8 cellular contexts compared by ENCODE assay signal in the genomic region with DNA sequence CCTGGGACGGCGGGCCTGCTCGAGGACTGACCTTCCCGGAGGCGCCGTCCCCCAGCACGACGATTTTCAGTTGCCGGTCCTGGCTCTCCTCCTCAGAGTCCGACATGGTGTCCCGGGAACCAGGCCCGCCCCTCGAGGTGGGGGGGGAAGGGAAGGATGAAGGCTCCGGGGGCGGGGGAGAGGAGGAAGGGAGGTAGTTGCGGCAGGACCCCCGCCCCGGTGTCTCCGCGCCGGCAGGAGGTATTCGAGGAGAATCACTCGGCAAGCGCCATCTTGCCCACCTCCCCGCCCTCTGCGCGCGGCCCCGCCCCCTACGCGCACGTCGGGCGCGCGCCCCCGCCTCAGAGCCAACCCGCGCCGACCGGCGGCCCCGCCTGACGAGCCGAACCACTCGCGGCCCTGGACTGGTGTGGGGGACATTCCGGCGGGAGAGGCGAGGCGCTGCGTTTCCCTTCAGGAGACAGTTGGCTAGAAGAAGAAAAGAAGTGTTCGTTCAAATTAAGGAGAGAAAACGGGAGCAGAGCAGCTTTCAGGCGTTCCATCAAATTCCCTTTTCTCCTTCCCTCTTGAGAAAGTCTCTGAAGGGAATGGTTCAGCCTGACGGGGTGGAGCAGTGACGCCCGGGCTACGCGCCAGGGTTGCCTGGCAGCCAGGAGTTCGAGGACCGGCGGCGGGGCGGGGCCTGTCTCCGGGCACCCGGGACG. TPM values are rescaled to one million over a fixed set of nuclear protein-coding genes. Genes with fewer than 3 reads are reported as not detected.
A peak's percentile ranks its signal among the peaks of the same experiment; 100 is the strongest.
DNase-seq lines count a peak whose midpoint lies in the region; ATAC-seq and TF ChIP-seq lines count a peak whose summit lies in the region.

TSS of gene RAB28 (minus strand) at position 296 of the 704 bp plus-strand sequence.

- ATAC-seq in HG02642 (IDR thresholded peaks at IDR 0.05; ENCODE audit: poor library complexity, unreplicated experiment), result peak; percentile 98
- peak; percentile 95 to 97 for ATAC-seq in activated naive CD4-positive, alpha-beta T cell treated with anti-CD3 and anti-CD28 coated beads, Interleukin-2, amount 50 U/mL, for 72 hours

- no peaks in the 10 kb centered on the region for H3K36me3 Mint-ChIP-seq in activated naive CD4-positive, alpha-beta T cell treated with anti-CD3 and anti-CD28 coated beads, Interleukin-2, amount 50 U/mL, for 72 hours

- H3K27ac Mint-ChIP-seq in activated naive CD4-positive, alpha-beta T cell treated with anti-CD3 and anti-CD28 coated beads, Interleukin-2, amount 50 U/mL, for 72 hours, result peak within 1 kb of the TSS; percentile 96 to 100

- H3K9me3 Mint-ChIP-seq in activated naive CD4-positive, alpha-beta T cell treated with anti-CD3 and anti-CD28 coated beads, Interleukin-2, amount 50 U/mL, for 72 hours, result no peaks in the 10 kb centered on the region

- DNase-seq in NCI-H1105 (lab: John Stamatoyannopoulos, UW), result peak; percentile 62
- peak; percentile 96 for DNase-seq in SKM-1 (lab: John Stamatoyannopoulos, UW; ENCODE audit: unreplicated experiment)
- DNase-seq in activated naive CD4-positive, alpha-beta T cell treated with anti-CD3 and anti-CD28 coated beads, Interleukin-2, amount 50 U/mL, for 72 hours (ENCODE audit: low spot score in 2 of 2), result peak; percentile 93 to 95
- peak; percentile 97 for DNase-seq in globus pallidus (ENCODE audit: low spot score)
- peak; percentile 71 to 100 (median 97) for DNase-seq in nucleus accumbens (lab: John Stamatoyannopoulos, UW)
- peak; percentile 98 for DNase-seq in superior temporal gyrus (ENCODE audit: extremely low spot score)

- peak; percentile 45 for TF ChIP-seq POLR2A in GM10847 (IDR thresholded peaks at IDR 0.05; ENCODE audit: extremely low read depth, insufficient read length)

RNA-seq across cellular contexts. Expression of gene RAB28, which starts in this region (rescaled TPM):
- total RNA-seq in activated naive CD4-positive, alpha-beta T cell treated with anti-CD3 and anti-CD28 coated beads, Interleukin-2, amount 50 U/mL, for 72 hours, result 10 to 100 TPM; 11.1 to 13.5 TPM

Comparison
In these comparisons a context has a peak if more than half of its experiments do, and no peak if none do; other contexts are left out.
1. Peak in every context shown above with its lines: DNase-seq and ATAC-seq.